2 cellular contexts compared by ENCODE assay signal in the genomic region with DNA sequence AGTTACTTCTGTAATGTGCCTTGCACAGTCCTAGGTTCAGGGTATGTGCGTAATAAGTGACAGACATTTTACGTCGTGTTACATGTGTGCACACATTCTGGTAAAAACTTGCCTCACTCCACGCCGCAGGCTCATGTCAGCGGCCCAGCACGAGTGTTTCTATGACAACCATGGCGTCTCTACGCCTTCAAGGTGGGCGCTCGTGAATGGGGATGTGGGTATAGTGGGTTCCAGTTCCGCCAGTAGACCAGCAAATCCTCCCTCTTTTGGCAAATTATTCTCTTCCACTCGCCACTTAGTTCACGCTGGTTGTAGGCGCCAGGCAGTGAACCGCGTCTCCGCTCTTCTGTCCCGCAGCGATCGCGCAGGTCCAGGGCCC.
TF ChIP-seq lines count a peak whose summit lies in the region.

No MANE protein-coding gene starts in this region.

TF ChIP-seq in K562, 482 proteins besides CTCF, POLR2A, EP300 and RAD21 (continues in another document):
- TF ChIP-seq, protein P1, sequence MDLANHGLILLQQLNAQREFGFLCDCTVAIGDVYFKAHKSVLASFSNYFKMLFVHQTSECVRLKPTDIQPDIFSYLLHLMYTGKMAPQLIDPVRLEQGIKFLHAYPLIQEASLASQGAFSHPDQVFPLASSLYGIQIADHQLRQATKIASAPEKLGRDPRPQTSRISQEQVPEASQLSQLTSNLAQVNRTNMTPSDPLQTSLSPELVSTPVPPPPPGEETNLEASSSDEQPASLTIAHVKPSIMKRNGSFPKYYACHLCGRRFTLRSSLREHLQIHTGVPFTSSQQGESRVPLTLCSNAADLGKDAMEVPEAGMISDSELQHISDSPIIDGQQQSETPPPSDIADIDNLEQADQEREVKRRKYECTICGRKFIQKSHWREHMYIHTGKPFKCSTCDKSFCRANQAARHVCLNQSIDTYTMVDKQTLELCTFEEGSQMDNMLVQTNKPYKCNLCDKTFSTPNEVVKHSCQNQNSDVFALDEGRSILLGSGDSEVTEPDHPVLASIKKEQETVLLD (IDR thresholded peaks at IDR 0.05) = 0 out of 2 replicates have a peak, but pooled peaks have one; percentile 25
- TF ChIP-seq, protein P2, sequence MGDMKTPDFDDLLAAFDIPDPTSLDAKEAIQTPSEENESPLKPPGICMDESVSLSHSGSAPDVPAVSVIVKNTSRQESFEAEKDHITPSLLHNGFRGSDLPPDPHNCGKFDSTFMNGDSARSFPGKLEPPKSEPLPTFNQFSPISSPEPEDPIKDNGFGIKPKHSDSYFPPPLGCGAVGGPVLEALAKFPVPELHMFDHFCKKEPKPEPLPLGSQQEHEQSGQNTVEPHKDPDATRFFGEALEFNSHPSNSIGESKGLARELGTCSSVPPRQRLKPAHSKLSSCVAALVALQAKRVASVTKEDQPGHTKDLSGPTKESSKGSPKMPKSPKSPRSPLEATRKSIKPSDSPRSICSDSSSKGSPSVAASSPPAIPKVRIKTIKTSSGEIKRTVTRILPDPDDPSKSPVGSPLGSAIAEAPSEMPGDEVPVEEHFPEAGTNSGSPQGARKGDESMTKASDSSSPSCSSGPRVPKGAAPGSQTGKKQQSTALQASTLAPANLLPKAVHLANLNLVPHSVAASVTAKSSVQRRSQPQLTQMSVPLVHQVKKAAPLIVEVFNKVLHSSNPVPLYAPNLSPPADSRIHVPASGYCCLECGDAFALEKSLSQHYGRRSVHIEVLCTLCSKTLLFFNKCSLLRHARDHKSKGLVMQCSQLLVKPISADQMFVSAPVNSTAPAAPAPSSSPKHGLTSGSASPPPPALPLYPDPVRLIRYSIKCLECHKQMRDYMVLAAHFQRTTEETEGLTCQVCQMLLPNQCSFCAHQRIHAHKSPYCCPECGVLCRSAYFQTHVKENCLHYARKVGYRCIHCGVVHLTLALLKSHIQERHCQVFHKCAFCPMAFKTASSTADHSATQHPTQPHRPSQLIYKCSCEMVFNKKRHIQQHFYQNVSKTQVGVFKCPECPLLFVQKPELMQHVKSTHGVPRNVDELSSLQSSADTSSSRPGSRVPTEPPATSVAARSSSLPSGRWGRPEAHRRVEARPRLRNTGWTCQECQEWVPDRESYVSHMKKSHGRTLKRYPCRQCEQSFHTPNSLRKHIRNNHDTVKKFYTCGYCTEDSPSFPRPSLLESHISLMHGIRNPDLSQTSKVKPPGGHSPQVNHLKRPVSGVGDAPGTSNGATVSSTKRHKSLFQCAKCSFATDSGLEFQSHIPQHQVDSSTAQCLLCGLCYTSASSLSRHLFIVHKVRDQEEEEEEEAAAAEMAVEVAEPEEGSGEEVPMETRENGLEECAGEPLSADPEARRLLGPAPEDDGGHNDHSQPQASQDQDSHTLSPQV (IDR thresholded peaks at IDR 0.05) = no peak
- 0 out of 2 replicates have a peak, but pooled peaks have one; percentile 23 for TF ChIP-seq ZNF644 (tag; IDR thresholded peaks at IDR 0.05; ENCODE audit: low read depth)
- TF ChIP-seq SP1 (CRISPR knock-in tag; IDR thresholded peaks at IDR 0.05) = no peak
- TF ChIP-seq RFX1 (IDR thresholded peaks at IDR 0.05) = peak; percentile 83
- TF ChIP-seq, protein P3, sequence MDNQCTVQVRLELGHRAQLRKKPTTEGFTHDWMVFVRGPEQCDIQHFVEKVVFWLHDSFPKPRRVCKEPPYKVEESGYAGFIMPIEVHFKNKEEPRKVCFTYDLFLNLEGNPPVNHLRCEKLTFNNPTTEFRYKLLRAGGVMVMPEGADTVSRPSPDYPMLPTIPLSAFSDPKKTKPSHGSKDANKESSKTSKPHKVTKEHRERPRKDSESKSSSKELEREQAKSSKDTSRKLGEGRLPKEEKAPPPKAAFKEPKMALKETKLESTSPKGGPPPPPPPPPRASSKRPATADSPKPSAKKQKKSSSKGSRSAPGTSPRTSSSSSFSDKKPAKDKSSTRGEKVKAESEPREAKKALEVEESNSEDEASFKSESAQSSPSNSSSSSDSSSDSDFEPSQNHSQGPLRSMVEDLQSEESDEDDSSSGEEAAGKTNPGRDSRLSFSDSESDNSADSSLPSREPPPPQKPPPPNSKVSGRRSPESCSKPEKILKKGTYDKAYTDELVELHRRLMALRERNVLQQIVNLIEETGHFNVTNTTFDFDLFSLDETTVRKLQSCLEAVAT (IDR thresholded peaks at IDR 0.05) = peak in 1 of 2 experiments; percentile 78; a peak in 2 of 4 replicates
- TF ChIP-seq, protein P4, sequence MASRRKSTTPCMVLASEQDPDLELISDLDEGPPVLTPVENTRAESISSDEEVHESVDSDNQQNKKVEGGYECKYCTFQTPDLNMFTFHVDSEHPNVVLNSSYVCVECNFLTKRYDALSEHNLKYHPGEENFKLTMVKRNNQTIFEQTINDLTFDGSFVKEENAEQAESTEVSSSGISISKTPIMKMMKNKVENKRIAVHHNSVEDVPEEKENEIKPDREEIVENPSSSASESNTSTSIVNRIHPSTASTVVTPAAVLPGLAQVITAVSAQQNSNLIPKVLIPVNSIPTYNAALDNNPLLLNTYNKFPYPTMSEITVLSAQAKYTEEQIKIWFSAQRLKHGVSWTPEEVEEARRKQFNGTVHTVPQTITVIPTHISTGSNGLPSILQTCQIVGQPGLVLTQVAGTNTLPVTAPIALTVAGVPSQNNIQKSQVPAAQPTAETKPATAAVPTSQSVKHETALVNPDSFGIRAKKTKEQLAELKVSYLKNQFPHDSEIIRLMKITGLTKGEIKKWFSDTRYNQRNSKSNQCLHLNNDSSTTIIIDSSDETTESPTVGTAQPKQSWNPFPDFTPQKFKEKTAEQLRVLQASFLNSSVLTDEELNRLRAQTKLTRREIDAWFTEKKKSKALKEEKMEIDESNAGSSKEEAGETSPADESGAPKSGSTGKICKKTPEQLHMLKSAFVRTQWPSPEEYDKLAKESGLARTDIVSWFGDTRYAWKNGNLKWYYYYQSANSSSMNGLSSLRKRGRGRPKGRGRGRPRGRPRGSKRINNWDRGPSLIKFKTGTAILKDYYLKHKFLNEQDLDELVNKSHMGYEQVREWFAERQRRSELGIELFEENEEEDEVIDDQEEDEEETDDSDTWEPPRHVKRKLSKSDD (conservative IDR thresholded peaks at IDR 0.05; ENCODE audit: low read length) = peak; percentile 97
- TF ChIP-seq, protein P5, sequence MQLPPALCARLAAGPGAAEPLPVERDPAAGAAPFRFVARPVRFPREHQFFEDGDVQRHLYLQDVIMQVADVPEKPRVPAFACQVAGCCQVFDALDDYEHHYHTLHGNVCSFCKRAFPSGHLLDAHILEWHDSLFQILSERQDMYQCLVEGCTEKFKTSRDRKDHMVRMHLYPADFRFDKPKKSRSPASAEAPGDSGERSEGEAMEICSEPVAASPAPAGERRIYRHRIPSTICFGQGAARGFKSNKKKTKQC (CRISPR knock-in tag; IDR thresholded peaks at IDR 0.05) = 0 out of 2 replicates have a peak, but pooled peaks have one; percentile 1

TF ChIP-seq in HEK293T, 16 proteins besides CTCF, POLR2A, EP300 and RAD21 (continued from another document):
- no peak for TF ChIP-seq ARNT (IDR thresholded peaks at IDR 0.05)
- no peak for TF ChIP-seq BHLHE40 (IDR thresholded peaks at IDR 0.05; ENCODE audit: borderline replicate concordance)
- TF ChIP-seq NFRKB (IDR thresholded peaks at IDR 0.05) = no peak
- TF ChIP-seq L3MBTL2 (conservative IDR thresholded peaks at IDR 0.05) = no peak
- no peak for TF ChIP-seq CTBP1 (IDR thresholded peaks at IDR 0.05; ENCODE audit: borderline replicate concordance)
- TF ChIP-seq SP1 (IDR thresholded peaks at IDR 0.05) = no peak
- TF ChIP-seq LEF1 (IDR thresholded peaks at IDR 0.05; ENCODE audit: borderline replicate concordance) = no peak
- TF ChIP-seq FOXK2 (IDR thresholded peaks at IDR 0.05) = no peak
